24 cellular contexts compared by ENCODE assay signal in the genomic region with DNA sequence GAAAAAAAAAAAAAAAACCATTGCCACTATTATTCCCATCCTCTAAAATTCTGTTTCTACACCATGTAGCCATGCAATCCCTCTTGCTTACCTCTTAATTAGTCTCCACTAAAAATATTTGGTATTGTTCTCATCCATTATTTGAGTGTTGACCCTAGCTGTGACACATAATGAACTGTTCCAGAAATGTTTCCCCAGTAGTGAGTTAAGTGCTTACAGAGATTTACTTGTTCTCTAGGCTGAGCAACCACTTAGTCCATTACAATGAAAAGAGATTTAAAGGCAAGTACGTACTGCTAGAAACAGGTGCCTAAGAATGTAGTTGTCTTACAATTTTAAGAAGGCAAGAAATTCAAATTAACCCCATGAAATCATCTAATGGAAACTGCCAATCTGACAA.
DNase-seq lines count a peak whose midpoint lies in the region; ATAC-seq lines count a peak whose summit lies in the region.
"Had no signal": no experiment of that assay in that cellular context is flagged by ENCODE, and none has a peak within 500 bp of the region (broad histone marks: within the 10 kb centered on the region; RNA-seq: fewer than 3 reads in every experiment).

No MANE protein-coding gene starts in this region.

- POLR2A ChIA-PET in activated CD4-positive, alpha-beta memory T cell treated with anti-CD3 and anti-CD28 coated beads, Interleukin-2, amount 10 ng/mL, durations not matched to agents 7 days and 5 days (lab: Charles Lee): no interaction called here

- no peaks in the 10 kb centered on the region for H3K9me3 ChIP-seq in iPS-20b (ENCODE audit: insufficient read depth, low read depth, low read length)
- H3K9me3 ChIP-seq: gastrocnemius medialis, MG63 had no signal

- H3K27ac ChIP-seq in iPS-20b (ENCODE audit: low read length): peak overlapping the region; percentile 97
- H3K27ac ChIP-seq: gastrocnemius medialis, parathyroid adenoma had no signal

- peak overlapping the region; percentile 76 for H3K9ac ChIP-seq in iPS-20b (ENCODE audit: low read depth, low read length)
- H3K9ac ChIP-seq: parathyroid adenoma had no signal

- no peaks in the 10 kb centered on the region for H3K27me3 ChIP-seq in iPS-20b (ENCODE audit: insufficient read depth, low read length)
- H3K27me3 ChIP-seq: gastrocnemius medialis, MG63 had no signal

- CTCF ChIA-PET in activated CD4-positive, alpha-beta memory T cell treated with anti-CD3 and anti-CD28 coated beads, Interleukin-2, amount 10 ng/mL, durations not matched to agents 7 days and 5 days (lab: Charles Lee): interaction anchor here (0.5 kb wide), 1 partner anchor 332 kb away, joined by 3 read pairs; no protein-coding TSS in a partner anchor

- H3K4me1 Mint-ChIP-seq in activated CD4-positive, alpha-beta memory T cell treated with anti-CD3 and anti-CD28 coated beads, Interleukin-2, amount 10 ng/mL, durations not matched to agents 7 days and 5 days: peaks cover 3% of the 10 kb centered on the region

- H3K27me3 Mint-ChIP-seq in activated CD4-positive, alpha-beta memory T cell treated with anti-CD3 and anti-CD28 coated beads, Interleukin-2, amount 10 ng/mL, durations not matched to agents 7 days and 5 days: peaks cover 6% of the 10 kb centered on the region
- H3K27me3 Mint-ChIP-seq: CD8-positive, alpha-beta memory T cell; T-helper 17 cell had no signal

- H3K36me3 Mint-ChIP-seq in activated CD4-positive, alpha-beta memory T cell treated with anti-CD3 and anti-CD28 coated beads, Interleukin-2, amount 10 ng/mL, durations not matched to agents 7 days and 5 days (ENCODE audit: low read depth): no peaks in the 10 kb centered on the region
- H3K36me3 Mint-ChIP-seq: activated naive CD8-positive, alpha-beta T cell treated with anti-CD3 and anti-CD28 coated beads, Interleukin-2, amount 10 ng/mL, durations not matched to agents 7 days and 5 days; CD8-positive, alpha-beta memory T cell; naive thymus-derived CD4-positive, alpha-beta T cell had no signal

- intact Hi-C loops in left colon (cut with DNase I, micrococcal nuclease): no loop called here

- H3K4me1 ChIP-seq in iPS-20b (ENCODE audit: insufficient read depth, low read length): peaks cover 40% of the 10 kb centered on the region
- H3K4me1 ChIP-seq: gastrocnemius medialis, parathyroid adenoma had no signal

- peak; percentile 2 for DNase-seq in DMS79 treated with DMSO at 0.1 percent for 48 hours (lab: John Stamatoyannopoulos, UW)
- DNase-seq in DMS79 (lab: John Stamatoyannopoulos, UW): no peak
- DNase-seq in NCI-H748 treated with DMSO at 0.1 percent for 48 hours (lab: John Stamatoyannopoulos, UW): peak; percentile 29
- peak; percentile 53 for DNase-seq in retina
- DNase-seq in activated CD4-positive, alpha-beta memory T cell treated with anti-CD3 and anti-CD28 coated beads, Interleukin-2, amount 10 ng/mL, durations not matched to agents 7 days and 5 days: no peak
- no peak for DNase-seq in left colon
- no peak for DNase-seq in activated T-cell treated with anti-CD3 and anti-CD28 coated beads, Interleukin-2, amount 50 U/mL, for 48 hours
- DNase-seq: activated CD4-positive, alpha-beta T cell treated with anti-CD3 and anti-CD28 coated beads, Interleukin-2, amount 10 ng/mL, durations not matched to agents 7 days and 5 days; activated naive CD8-positive, alpha-beta T cell treated with anti-CD3 and anti-CD28 coated beads, Interleukin-2, amount 10 ng/mL, durations not matched to agents 7 days and 5 days; AML-193; CD8-positive, alpha-beta memory T cell; effector CD8-positive, alpha-beta T cell; gastrocnemius medialis; GOT3; MG63; naive thymus-derived CD4-positive, alpha-beta T cell; NCI-H1694; NCI-H446 treated with DMSO at 0.1 percent for 48 hours; stimulated activated CD8-positive, alpha-beta memory T cell treated with anti-CD3 and anti-CD28 coated beads, Interleukin-4, amount 100 ng/mL, for 48 hours; T-helper 17 cell had no signal

- peaks cover 4% of the 10 kb centered on the region; the same call in 1 of the 2 replicates for H3K36me3 ChIP-seq in iPS-20b (ENCODE audit: insufficient read depth, low read depth, low read length)
- H3K36me3 ChIP-seq: gastrocnemius medialis, MG63 had no signal

- H3K4me3 Mint-ChIP-seq in activated CD4-positive, alpha-beta memory T cell treated with anti-CD3 and anti-CD28 coated beads, Interleukin-2, amount 10 ng/mL, durations not matched to agents 7 days and 5 days: no peak overlapping the region
- H3K4me3 Mint-ChIP-seq: activated CD4-positive, alpha-beta T cell treated with anti-CD3 and anti-CD28 coated beads, Interleukin-2, amount 10 ng/mL, durations not matched to agents 7 days and 5 days; activated naive CD8-positive, alpha-beta T cell treated with anti-CD3 and anti-CD28 coated beads, Interleukin-2, amount 10 ng/mL, durations not matched to agents 7 days and 5 days; CD8-positive, alpha-beta memory T cell; naive thymus-derived CD4-positive, alpha-beta T cell; T-helper 17 cell had no signal

- H3K4me3 ChIP-seq in iPS-20b (ENCODE audit: low read length): no peak overlapping the region
- H3K4me3 ChIP-seq: gastrocnemius medialis, K562, MG63 had no signal

- H3K27ac Mint-ChIP-seq in activated CD4-positive, alpha-beta memory T cell treated with anti-CD3 and anti-CD28 coated beads, Interleukin-2, amount 10 ng/mL, durations not matched to agents 7 days and 5 days: no peak overlapping the region
- H3K27ac Mint-ChIP-seq: activated CD4-positive, alpha-beta T cell treated with anti-CD3 and anti-CD28 coated beads, Interleukin-2, amount 10 ng/mL, durations not matched to agents 7 days and 5 days; activated naive CD8-positive, alpha-beta T cell treated with anti-CD3 and anti-CD28 coated beads, Interleukin-2, amount 10 ng/mL, durations not matched to agents 7 days and 5 days; CD8-positive, alpha-beta memory T cell; naive thymus-derived CD4-positive, alpha-beta T cell; T-helper 17 cell had no signal

- no peaks in the 10 kb centered on the region for H3K9me3 Mint-ChIP-seq in activated CD4-positive, alpha-beta memory T cell treated with anti-CD3 and anti-CD28 coated beads, Interleukin-2, amount 10 ng/mL, durations not matched to agents 7 days and 5 days
- H3K9me3 Mint-ChIP-seq: activated CD4-positive, alpha-beta T cell treated with anti-CD3 and anti-CD28 coated beads, Interleukin-2, amount 10 ng/mL, durations not matched to agents 7 days and 5 days; activated naive CD8-positive, alpha-beta T cell treated with anti-CD3 and anti-CD28 coated beads, Interleukin-2, amount 10 ng/mL, durations not matched to agents 7 days and 5 days; CD8-positive, alpha-beta memory T cell; naive thymus-derived CD4-positive, alpha-beta T cell had no signal

- ATAC-seq in left colon: no peak
- ATAC-seq: gastrocnemius medialis; K562; naive thymus-derived CD4-positive, alpha-beta T cell; sciatic nerve; T-helper 17 cell had no signal

Comparison
In these comparisons a context has a peak if more than half of its experiments do, and no peak if none do; other contexts are left out.
1. DNase-seq: peak in DMS79 treated with DMSO at 0.1 percent for 48 hours (single experiment), NCI-H748 treated with DMSO at 0.1 percent for 48 hours (single experiment) and retina (single experiment); none in DMS79 (single experiment), activated CD4-positive, alpha-beta memory T cell treated with anti-CD3 and anti-CD28 coated beads, Interleukin-2, amount 10 ng/mL, durations not matched to agents 7 days and 5 days (single experiment), left colon (0 of 2) and activated T-cell treated with anti-CD3 and anti-CD28 coated beads, Interleukin-2, amount 50 U/mL, for 48 hours (0 of 2).